1 cellular context compared by ENCODE assay signal in genomic region chr2:238061310-238062202, GRCh38.
A peak's percentile ranks its signal among the peaks of the same experiment; 100 is the strongest.
TF ChIP-seq lines count a peak whose summit lies in the region.

No MANE protein-coding gene starts in this region.

TF ChIP-seq in HepG2, 621 proteins besides CTCF, POLR2A, EP300 and RAD21 (continued from another document and continues in another):
- TF ChIP-seq FOXP4 (CRISPR knock-in tag; IDR thresholded peaks at IDR 0.05) (no peak), ZBTB21 (CRISPR knock-in tag; IDR thresholded peaks at IDR 0.05) (no peak), MED1 (CRISPR knock-in tag; IDR thresholded peaks at IDR 0.05) (no peak), ZNF44 (CRISPR knock-in tag; IDR thresholded peaks at IDR 0.05) (no peak), ARID2 (CRISPR knock-in tag; IDR thresholded peaks at IDR 0.05; ENCODE audit: borderline replicate concordance) (no peak), ZNF678 (CRISPR knock-in tag; IDR thresholded peaks at IDR 0.05) (no peak), SOX6 (IDR thresholded peaks at IDR 0.05) (no peak), SOX6 (CRISPR knock-in tag; IDR thresholded peaks at IDR 0.05) (no peak), BCL6 (CRISPR knock-in tag; IDR thresholded peaks at IDR 0.05) (no peak), ZBTB10 (CRISPR knock-in tag; IDR thresholded peaks at IDR 0.05; ENCODE audit: borderline replicate concordance) (no peak), SIN3A (IDR thresholded peaks at IDR 0.05; ENCODE audit: borderline replicate concordance, low read depth, low read length) (no peak; the same call in 1 of the 2 replicates), ZBTB2 (CRISPR knock-in tag; IDR thresholded peaks at IDR 0.05; ENCODE audit: low read depth) (no peak), SP5 (CRISPR knock-in tag; IDR thresholded peaks at IDR 0.05; ENCODE audit: borderline replicate concordance, low read depth) (no peak), ZNF30 (CRISPR knock-in tag; IDR thresholded peaks at IDR 0.05) (no peak), MAFG (CRISPR knock-in tag; IDR thresholded peaks at IDR 0.05) (no peak), HIC2 (CRISPR knock-in tag; IDR thresholded peaks at IDR 0.05; ENCODE audit: low read depth) (0 out of 2 replicates have a peak, but pooled peaks have one; percentile 36), ZFP36L1 (CRISPR knock-in tag; IDR thresholded peaks at IDR 0.05) (no peak), CCDC6 (CRISPR knock-in tag; IDR thresholded peaks at IDR 0.05) (no peak; the same call in 1 of the 2 replicates), SRSF4 (IDR thresholded peaks at IDR 0.05; ENCODE audit: low read depth, low read length, poor library complexity, severe bottlenecking) (no peak), ZNF530 (CRISPR knock-in tag; IDR thresholded peaks at IDR 0.05; ENCODE audit: low read depth) (0 out of 2 replicates have a peak, but pooled peaks have one; percentile 36), ZNF558 (CRISPR knock-in tag; IDR thresholded peaks at IDR 0.05; ENCODE audit: borderline replicate concordance) (0 out of 2 replicates have a peak, but pooled peaks have one; percentile 11), NR1H2 (CRISPR knock-in tag; IDR thresholded peaks at IDR 0.05; ENCODE audit: borderline replicate concordance, low read depth) (no peak), ZNF468 (CRISPR knock-in tag; IDR thresholded peaks at IDR 0.05) (no peak), ZHX2 (IDR thresholded peaks at IDR 0.05; ENCODE audit: low read depth) (no peak), ZHX2 (CRISPR knock-in tag; IDR thresholded peaks at IDR 0.05; ENCODE audit: borderline replicate concordance) (no peak; the same call in 1 of the 2 replicates), ZNF275 (CRISPR knock-in tag; IDR thresholded peaks at IDR 0.05; ENCODE audit: borderline replicate concordance) (no peak), TRAFD1 (CRISPR knock-in tag; IDR thresholded peaks at IDR 0.05; ENCODE audit: borderline replicate concordance) (no peak), IKZF4 (CRISPR knock-in tag; IDR thresholded peaks at IDR 0.05; ENCODE audit: borderline replicate concordance, low read depth, not compliant biosample characterization) (no peak), FOXP1 (IDR thresholded peaks at IDR 0.05) (no peak), FOXP1 (CRISPR knock-in tag; IDR thresholded peaks at IDR 0.05) (no peak), NFIC (IDR thresholded peaks at IDR 0.05; ENCODE audit: low read length) (no peak), ZNF703 (CRISPR knock-in tag; IDR thresholded peaks at IDR 0.05; ENCODE audit: borderline replicate concordance) (no peak), ZNF282 (IDR thresholded peaks at IDR 0.05; ENCODE audit: partially characterized antibody) (no peak), ZNF503 (CRISPR knock-in tag; IDR thresholded peaks at IDR 0.05) (0 out of 2 replicates have a peak, but pooled peaks have one; percentile 18), ZMAT5 (CRISPR knock-in tag; IDR thresholded peaks at IDR 0.05; ENCODE audit: borderline replicate concordance, low read depth) (no peak), BRCA1 (CRISPR knock-in tag; IDR thresholded peaks at IDR 0.05) (peak; percentile 51; the same call in 1 of the 2 replicates), GTF3A (CRISPR knock-in tag; conservative IDR thresholded peaks at IDR 0.05) (peak; percentile 11; the same call in 1 of the 2 replicates), POLR2G (IDR thresholded peaks at IDR 0.05; ENCODE audit: low read depth, low read length) (no peak)
